ENCODE assay signal across 1 cellular context in genomic region chr1:40161125-40161887, GRCh38.
TF ChIP-seq lines count a peak whose summit lies in the region.

TSS of gene RLF (plus strand) at chr1:40161387. CDS start at chr1:40161400, 13 bp downstream.

TF ChIP-seq in GM12878, 131 proteins besides CTCF, POLR2A, EP300 and RAD21 (continued from another document and continues in another):
- TF ChIP-seq PRDM15 (CRISPR knock-in tag; IDR thresholded peaks at IDR 0.05) (no peak), EZH2 (IDR thresholded peaks at IDR 0.05; ENCODE audit: borderline replicate concordance, control insufficient read depth, low read depth, low read length) (no peak), ZNF384 (IDR thresholded peaks at IDR 0.05; ENCODE audit: borderline replicate concordance, low read depth, low read length) (no peak), CREM (IDR thresholded peaks at IDR 0.05; ENCODE audit: low read depth) (peak; percentile 100), SIN3A (IDR thresholded peaks at IDR 0.05; ENCODE audit: low read depth, low read length) (peak; percentile 59), CHD1 (IDR thresholded peaks at IDR 0.05; ENCODE audit: low read depth, low read length) (no peak), HSF1 (IDR thresholded peaks at IDR 0.05; ENCODE audit: low read depth, low read length) (no peak), CUX1 (IDR thresholded peaks at IDR 0.05; ENCODE audit: insufficient replicate concordance, low read depth, low read length) (no peak), HCFC1 (IDR thresholded peaks at IDR 0.05; ENCODE audit: low read length) (peak; percentile 88), PAX8 (IDR thresholded peaks at IDR 0.05) (no peak), HDAC2 (IDR thresholded peaks at IDR 0.05) (no peak), ZSCAN29 (IDR thresholded peaks at IDR 0.05) (no peak), IKZF1 (conservative IDR thresholded peaks at IDR 0.05) (peak; percentile 79), SREBF1 (IDR thresholded peaks at IDR 0.05; ENCODE audit: low read length) (no peak; the same call in 1 of the 2 replicates), STAT3 (IDR thresholded peaks at IDR 0.05; ENCODE audit: low read depth, low read length) (no peak), SKIL (IDR thresholded peaks at IDR 0.05; ENCODE audit: low read depth, poor library complexity, severe bottlenecking) (no peak), CHD2 (IDR thresholded peaks at IDR 0.05; ENCODE audit: borderline replicate concordance, low read depth, low read length) (peak; percentile 83), LARP7 (IDR thresholded peaks at IDR 0.05) (peak; percentile 79), IRF4 (IDR thresholded peaks at IDR 0.05; ENCODE audit: low read depth, low read length) (no peak), FOS (IDR thresholded peaks at IDR 0.05; ENCODE audit: borderline replicate concordance, extremely low read depth, insufficient read length) (no peak), HDGF (IDR thresholded peaks at IDR 0.05) (peak; percentile 15; the same call in 1 of the 2 replicates), E2F8 (IDR thresholded peaks at IDR 0.05; ENCODE audit: low read depth, partially characterized antibody) (peak; percentile 77), CEBPB (IDR thresholded peaks at IDR 0.05; ENCODE audit: borderline replicate concordance in 1 of 2, low read depth in 2 of 2, low read length in 2 of 2) (no peak), USF2 (IDR thresholded peaks at IDR 0.05; ENCODE audit: borderline replicate concordance, low read depth, low read length) (peak; percentile 87), POLR2AphosphoS5 (IDR thresholded peaks at IDR 0.05; ENCODE audit: low read length) (peak; percentile 87), SRF (IDR thresholded peaks at IDR 0.05; ENCODE audit: low read depth in 2 of 2, low read length in 2 of 2) (peak; percentile 73 to 96), EGR1 (IDR thresholded peaks at IDR 0.05; ENCODE audit: borderline replicate concordance in 1 of 2, low read depth in 2 of 2, low read length in 2 of 2) (peak; percentile 71 to 99), E2F4 (IDR thresholded peaks at IDR 0.05; ENCODE audit: low read depth, low read length) (no peak), SIX5 (IDR thresholded peaks at IDR 0.05; ENCODE audit: low read depth, low read length, severe bottlenecking) (peak; percentile 63), BHLHE40 (IDR thresholded peaks at IDR 0.05; ENCODE audit: borderline replicate concordance in 1 of 2, low read depth in 2 of 2, low read length in 1 of 2) (peak; percentile 79 to 95), PKNOX1 (IDR thresholded peaks at IDR 0.05) (peak; percentile 29; the same call in 1 of the 2 replicates), BCL3 (IDR thresholded peaks at IDR 0.05; ENCODE audit: borderline replicate concordance, insufficient read depth, low read depth, low read length, poor library complexity, severe bottlenecking) (no peak), NR2C2 (IDR thresholded peaks at IDR 0.05; ENCODE audit: borderline replicate concordance, control insufficient read depth, insufficient read length, low read depth) (no peak)
